Comparison of ENCODE assay signal across 1 cellular context in the genomic region with DNA sequence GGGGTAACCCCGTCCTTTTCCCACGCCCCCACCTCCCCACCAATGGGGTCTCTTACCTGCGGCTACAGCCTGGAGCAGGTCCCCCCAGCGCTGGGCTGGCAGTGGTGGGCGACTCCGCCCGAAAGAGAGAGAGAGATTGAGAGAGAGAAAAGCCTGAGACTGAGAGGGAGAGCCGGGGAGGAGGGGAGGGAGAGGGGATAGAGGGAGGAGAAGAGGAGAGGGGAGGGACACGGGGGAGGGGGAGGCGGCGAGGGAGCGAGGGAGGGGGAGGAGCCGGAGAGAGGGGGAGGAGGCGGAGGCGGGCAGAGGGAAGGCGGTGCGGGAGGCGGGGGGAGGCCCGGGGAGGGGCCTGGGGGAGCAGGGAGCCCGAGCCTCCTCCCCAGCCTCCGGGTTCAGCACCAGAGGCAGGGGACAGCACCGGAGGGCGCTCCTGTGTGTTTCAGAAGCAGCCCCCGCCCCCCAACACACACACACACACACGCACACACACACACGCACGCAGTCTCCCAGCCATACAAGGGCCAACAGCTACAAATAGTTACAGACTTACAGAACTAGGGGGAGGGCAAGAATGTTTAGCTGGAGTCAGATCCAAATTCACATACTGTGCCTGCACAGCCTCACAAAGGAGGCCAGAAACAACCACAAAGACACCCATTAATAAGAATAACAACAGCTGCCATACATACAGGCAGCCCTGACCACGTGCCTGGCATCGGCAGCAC.
TF ChIP-seq lines count a peak whose summit lies in the region.

A gene with protein sequence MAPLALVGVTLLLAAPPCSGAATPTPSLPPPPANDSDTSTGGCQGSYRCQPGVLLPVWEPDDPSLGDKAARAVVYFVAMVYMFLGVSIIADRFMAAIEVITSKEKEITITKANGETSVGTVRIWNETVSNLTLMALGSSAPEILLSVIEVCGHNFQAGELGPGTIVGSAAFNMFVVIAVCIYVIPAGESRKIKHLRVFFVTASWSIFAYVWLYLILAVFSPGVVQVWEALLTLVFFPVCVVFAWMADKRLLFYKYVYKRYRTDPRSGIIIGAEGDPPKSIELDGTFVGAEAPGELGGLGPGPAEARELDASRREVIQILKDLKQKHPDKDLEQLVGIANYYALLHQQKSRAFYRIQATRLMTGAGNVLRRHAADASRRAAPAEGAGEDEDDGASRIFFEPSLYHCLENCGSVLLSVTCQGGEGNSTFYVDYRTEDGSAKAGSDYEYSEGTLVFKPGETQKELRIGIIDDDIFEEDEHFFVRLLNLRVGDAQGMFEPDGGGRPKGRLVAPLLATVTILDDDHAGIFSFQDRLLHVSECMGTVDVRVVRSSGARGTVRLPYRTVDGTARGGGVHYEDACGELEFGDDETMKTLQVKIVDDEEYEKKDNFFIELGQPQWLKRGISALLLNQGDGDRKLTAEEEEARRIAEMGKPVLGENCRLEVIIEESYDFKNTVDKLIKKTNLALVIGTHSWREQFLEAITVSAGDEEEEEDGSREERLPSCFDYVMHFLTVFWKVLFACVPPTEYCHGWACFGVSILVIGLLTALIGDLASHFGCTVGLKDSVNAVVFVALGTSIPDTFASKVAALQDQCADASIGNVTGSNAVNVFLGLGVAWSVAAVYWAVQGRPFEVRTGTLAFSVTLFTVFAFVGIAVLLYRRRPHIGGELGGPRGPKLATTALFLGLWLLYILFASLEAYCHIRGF (minus strand): TSS at position 161 of the 725 bp plus-strand sequence. CDS start 5,490 bp downstream, outside the sequence.

TF ChIP-seq in H1, 55 proteins besides CTCF, POLR2A, EP300 and RAD21 (continues in another document):
- TF ChIP-seq CBX5 (IDR thresholded peaks at IDR 0.05; ENCODE audit: low read depth, low read length) (no peak), JUN (IDR thresholded peaks at IDR 0.05; ENCODE audit: low read depth, low read length) (no peak), SP4 (IDR thresholded peaks at IDR 0.05; ENCODE audit: low read length) (peak; percentile 61; the same call in 1 of the 2 replicates), SIN3A (conservative IDR thresholded peaks at IDR 0.05 in 1 of 2, IDR thresholded peaks at IDR 0.05 in 1 of 2; ENCODE audit: low read depth in 1 of 2, low read length in 2 of 2) (peak; percentile 96), MAFK (IDR thresholded peaks at IDR 0.05; ENCODE audit: low read depth, low read length) (no peak), TAF1 (IDR thresholded peaks at IDR 0.05; ENCODE audit: low read depth, low read length) (no peak), KDM1A (IDR thresholded peaks at IDR 0.05; ENCODE audit: borderline replicate concordance, low read length) (no peak), EZH2 (IDR thresholded peaks at IDR 0.05; ENCODE audit: low read depth, low read length, severe bottlenecking) (no peak), SRF (IDR thresholded peaks at IDR 0.05; ENCODE audit: low read depth, low read length) (no peak), HDAC6 (IDR thresholded peaks at IDR 0.05; ENCODE audit: low read depth, low read length) (no peak), SP2 (IDR thresholded peaks at IDR 0.05; ENCODE audit: low read length) (no peak), RFX5 (IDR thresholded peaks at IDR 0.05; ENCODE audit: borderline replicate concordance, low read depth, low read length) (no peak), RBBP5 (IDR thresholded peaks at IDR 0.05; ENCODE audit: borderline replicate concordance, low read depth, low read length) (no peak), SUZ12 (IDR thresholded peaks at IDR 0.05; ENCODE audit: low read length) (no peak), GABPA (IDR thresholded peaks at IDR 0.05; ENCODE audit: borderline replicate concordance, insufficient read depth, low read length) (peak; percentile 49; the same call in 1 of the 2 replicates), YY1 (IDR thresholded peaks at IDR 0.05; ENCODE audit: low read depth, low read length) (no peak), SAP30 (IDR thresholded peaks at IDR 0.05; ENCODE audit: insufficient read depth, insufficient replicate concordance, low read length) (no peak), BCL11A (IDR thresholded peaks at IDR 0.05; ENCODE audit: low read depth in 2 of 2, low read length in 2 of 2) (no peak), TEAD4 (IDR thresholded peaks at IDR 0.05; ENCODE audit: low read depth, low read length) (no peak), TAF7 (optimal IDR thresholded peaks at IDR 0.05; ENCODE audit: borderline replicate concordance, low read depth, low read length) (no peak), BACH1 (IDR thresholded peaks at IDR 0.05; ENCODE audit: low read length) (no peak), BRCA1 (IDR thresholded peaks at IDR 0.05; ENCODE audit: low read depth, low read length) (no peak), POU5F1 (IDR thresholded peaks at IDR 0.05; ENCODE audit: low read depth, low read length) (no peak), CEBPB (IDR thresholded peaks at IDR 0.05; ENCODE audit: low read depth, low read length) (no peak), NANOG (IDR thresholded peaks at IDR 0.05; ENCODE audit: insufficient read depth, low read depth, low read length, poor library complexity, severe bottlenecking) (no peak), RNF2 (IDR thresholded peaks at IDR 0.05; ENCODE audit: borderline replicate concordance, low read depth, low read length, missing control alignments, poor library complexity, severe bottlenecking) (no peak), POLR2AphosphoS5 (IDR thresholded peaks at IDR 0.05; ENCODE audit: low read depth, low read length) (no peak), ZNF274 (IDR thresholded peaks at IDR 0.05; ENCODE audit: borderline replicate concordance, extremely low read depth, low read length) (no peak), CHD1 (IDR thresholded peaks at IDR 0.05; ENCODE audit: low read depth, low read length) (no peak), SP1 (IDR thresholded peaks at IDR 0.05; ENCODE audit: low read depth, low read length) (peak; percentile 52; the same call in 1 of the 2 replicates), PHF8 (conservative IDR thresholded peaks at IDR 0.05; ENCODE audit: low read depth, low read length) (no peak), SIX5 (IDR thresholded peaks at IDR 0.05; ENCODE audit: low read depth, low read length) (no peak), CREB1 (IDR thresholded peaks at IDR 0.05) (peak; percentile 56; the same call in 1 of the 2 replicates), NRF1 (IDR thresholded peaks at IDR 0.05; ENCODE audit: low read depth, low read length) (no peak), TBP (IDR thresholded peaks at IDR 0.05; ENCODE audit: low read depth, low read length) (no peak), CTBP2 (IDR thresholded peaks at IDR 0.05; ENCODE audit: borderline replicate concordance, insufficient read depth, insufficient read length, low read length) (no peak), JUND (IDR thresholded peaks at IDR 0.05; ENCODE audit: low read length) (no peak), RXRA (IDR thresholded peaks at IDR 0.05; ENCODE audit: insufficient read depth, low read depth, low read length) (no peak), EGR1 (IDR thresholded peaks at IDR 0.05; ENCODE audit: borderline replicate concordance, low read depth, low read length) (peak; percentile 7; the same call in 1 of the 2 replicates)
- TF ChIP-seq, protein P1, sequence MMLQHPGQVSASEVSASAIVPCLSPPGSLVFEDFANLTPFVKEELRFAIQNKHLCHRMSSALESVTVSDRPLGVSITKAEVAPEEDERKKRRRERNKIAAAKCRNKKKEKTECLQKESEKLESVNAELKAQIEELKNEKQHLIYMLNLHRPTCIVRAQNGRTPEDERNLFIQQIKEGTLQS (IDR thresholded peaks at IDR 0.05; ENCODE audit: insufficient read depth, low read depth, low read length): no peak
- TF ChIP-seq, protein P2, sequence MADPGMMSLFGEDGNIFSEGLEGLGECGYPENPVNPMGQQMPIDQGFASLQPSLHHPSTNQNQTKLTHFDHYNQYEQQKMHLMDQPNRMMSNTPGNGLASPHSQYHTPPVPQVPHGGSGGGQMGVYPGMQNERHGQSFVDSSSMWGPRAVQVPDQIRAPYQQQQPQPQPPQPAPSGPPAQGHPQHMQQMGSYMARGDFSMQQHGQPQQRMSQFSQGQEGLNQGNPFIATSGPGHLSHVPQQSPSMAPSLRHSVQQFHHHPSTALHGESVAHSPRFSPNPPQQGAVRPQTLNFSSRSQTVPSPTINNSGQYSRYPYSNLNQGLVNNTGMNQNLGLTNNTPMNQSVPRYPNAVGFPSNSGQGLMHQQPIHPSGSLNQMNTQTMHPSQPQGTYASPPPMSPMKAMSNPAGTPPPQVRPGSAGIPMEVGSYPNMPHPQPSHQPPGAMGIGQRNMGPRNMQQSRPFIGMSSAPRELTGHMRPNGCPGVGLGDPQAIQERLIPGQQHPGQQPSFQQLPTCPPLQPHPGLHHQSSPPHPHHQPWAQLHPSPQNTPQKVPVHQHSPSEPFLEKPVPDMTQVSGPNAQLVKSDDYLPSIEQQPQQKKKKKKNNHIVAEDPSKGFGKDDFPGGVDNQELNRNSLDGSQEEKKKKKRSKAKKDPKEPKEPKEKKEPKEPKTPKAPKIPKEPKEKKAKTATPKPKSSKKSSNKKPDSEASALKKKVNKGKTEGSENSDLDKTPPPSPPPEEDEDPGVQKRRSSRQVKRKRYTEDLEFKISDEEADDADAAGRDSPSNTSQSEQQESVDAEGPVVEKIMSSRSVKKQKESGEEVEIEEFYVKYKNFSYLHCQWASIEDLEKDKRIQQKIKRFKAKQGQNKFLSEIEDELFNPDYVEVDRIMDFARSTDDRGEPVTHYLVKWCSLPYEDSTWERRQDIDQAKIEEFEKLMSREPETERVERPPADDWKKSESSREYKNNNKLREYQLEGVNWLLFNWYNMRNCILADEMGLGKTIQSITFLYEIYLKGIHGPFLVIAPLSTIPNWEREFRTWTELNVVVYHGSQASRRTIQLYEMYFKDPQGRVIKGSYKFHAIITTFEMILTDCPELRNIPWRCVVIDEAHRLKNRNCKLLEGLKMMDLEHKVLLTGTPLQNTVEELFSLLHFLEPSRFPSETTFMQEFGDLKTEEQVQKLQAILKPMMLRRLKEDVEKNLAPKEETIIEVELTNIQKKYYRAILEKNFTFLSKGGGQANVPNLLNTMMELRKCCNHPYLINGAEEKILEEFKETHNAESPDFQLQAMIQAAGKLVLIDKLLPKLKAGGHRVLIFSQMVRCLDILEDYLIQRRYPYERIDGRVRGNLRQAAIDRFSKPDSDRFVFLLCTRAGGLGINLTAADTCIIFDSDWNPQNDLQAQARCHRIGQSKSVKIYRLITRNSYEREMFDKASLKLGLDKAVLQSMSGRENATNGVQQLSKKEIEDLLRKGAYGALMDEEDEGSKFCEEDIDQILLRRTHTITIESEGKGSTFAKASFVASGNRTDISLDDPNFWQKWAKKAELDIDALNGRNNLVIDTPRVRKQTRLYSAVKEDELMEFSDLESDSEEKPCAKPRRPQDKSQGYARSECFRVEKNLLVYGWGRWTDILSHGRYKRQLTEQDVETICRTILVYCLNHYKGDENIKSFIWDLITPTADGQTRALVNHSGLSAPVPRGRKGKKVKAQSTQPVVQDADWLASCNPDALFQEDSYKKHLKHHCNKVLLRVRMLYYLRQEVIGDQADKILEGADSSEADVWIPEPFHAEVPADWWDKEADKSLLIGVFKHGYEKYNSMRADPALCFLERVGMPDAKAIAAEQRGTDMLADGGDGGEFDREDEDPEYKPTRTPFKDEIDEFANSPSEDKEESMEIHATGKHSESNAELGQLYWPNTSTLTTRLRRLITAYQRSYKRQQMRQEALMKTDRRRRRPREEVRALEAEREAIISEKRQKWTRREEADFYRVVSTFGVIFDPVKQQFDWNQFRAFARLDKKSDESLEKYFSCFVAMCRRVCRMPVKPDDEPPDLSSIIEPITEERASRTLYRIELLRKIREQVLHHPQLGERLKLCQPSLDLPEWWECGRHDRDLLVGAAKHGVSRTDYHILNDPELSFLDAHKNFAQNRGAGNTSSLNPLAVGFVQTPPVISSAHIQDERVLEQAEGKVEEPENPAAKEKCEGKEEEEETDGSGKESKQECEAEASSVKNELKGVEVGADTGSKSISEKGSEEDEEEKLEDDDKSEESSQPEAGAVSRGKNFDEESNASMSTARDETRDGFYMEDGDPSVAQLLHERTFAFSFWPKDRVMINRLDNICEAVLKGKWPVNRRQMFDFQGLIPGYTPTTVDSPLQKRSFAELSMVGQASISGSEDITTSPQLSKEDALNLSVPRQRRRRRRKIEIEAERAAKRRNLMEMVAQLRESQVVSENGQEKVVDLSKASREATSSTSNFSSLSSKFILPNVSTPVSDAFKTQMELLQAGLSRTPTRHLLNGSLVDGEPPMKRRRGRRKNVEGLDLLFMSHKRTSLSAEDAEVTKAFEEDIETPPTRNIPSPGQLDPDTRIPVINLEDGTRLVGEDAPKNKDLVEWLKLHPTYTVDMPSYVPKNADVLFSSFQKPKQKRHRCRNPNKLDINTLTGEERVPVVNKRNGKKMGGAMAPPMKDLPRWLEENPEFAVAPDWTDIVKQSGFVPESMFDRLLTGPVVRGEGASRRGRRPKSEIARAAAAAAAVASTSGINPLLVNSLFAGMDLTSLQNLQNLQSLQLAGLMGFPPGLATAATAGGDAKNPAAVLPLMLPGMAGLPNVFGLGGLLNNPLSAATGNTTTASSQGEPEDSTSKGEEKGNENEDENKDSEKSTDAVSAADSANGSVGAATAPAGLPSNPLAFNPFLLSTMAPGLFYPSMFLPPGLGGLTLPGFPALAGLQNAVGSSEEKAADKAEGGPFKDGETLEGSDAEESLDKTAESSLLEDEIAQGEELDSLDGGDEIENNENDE (IDR thresholded peaks at IDR 0.05; ENCODE audit: insufficient replicate concordance, low read length): no peak
- TF ChIP-seq, protein P3, sequence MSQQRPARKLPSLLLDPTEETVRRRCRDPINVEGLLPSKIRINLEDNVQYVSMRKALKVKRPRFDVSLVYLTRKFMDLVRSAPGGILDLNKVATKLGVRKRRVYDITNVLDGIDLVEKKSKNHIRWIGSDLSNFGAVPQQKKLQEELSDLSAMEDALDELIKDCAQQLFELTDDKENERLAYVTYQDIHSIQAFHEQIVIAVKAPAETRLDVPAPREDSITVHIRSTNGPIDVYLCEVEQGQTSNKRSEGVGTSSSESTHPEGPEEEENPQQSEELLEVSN (IDR thresholded peaks at IDR 0.05): no peak; the same call in 1 of the 2 replicates
- TF ChIP-seq, protein P4, sequence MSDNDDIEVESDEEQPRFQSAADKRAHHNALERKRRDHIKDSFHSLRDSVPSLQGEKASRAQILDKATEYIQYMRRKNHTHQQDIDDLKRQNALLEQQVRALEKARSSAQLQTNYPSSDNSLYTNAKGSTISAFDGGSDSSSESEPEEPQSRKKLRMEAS (IDR thresholded peaks at IDR 0.05): peak; percentile 80
- TF ChIP-seq, protein P5, sequence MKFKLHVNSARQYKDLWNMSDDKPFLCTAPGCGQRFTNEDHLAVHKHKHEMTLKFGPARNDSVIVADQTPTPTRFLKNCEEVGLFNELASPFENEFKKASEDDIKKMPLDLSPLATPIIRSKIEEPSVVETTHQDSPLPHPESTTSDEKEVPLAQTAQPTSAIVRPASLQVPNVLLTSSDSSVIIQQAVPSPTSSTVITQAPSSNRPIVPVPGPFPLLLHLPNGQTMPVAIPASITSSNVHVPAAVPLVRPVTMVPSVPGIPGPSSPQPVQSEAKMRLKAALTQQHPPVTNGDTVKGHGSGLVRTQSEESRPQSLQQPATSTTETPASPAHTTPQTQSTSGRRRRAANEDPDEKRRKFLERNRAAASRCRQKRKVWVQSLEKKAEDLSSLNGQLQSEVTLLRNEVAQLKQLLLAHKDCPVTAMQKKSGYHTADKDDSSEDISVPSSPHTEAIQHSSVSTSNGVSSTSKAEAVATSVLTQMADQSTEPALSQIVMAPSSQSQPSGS (IDR thresholded peaks at IDR 0.05; ENCODE audit: low read length): 0 out of 2 replicates have a peak, but pooled peaks have one; percentile 50
- TF ChIP-seq, protein P6, sequence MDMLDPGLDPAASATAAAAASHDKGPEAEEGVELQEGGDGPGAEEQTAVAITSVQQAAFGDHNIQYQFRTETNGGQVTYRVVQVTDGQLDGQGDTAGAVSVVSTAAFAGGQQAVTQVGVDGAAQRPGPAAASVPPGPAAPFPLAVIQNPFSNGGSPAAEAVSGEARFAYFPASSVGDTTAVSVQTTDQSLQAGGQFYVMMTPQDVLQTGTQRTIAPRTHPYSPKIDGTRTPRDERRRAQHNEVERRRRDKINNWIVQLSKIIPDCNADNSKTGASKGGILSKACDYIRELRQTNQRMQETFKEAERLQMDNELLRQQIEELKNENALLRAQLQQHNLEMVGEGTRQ (IDR thresholded peaks at IDR 0.05; ENCODE audit: low read length): no peak
